10 cellular contexts compared by ENCODE assay signal in the genomic region with DNA sequence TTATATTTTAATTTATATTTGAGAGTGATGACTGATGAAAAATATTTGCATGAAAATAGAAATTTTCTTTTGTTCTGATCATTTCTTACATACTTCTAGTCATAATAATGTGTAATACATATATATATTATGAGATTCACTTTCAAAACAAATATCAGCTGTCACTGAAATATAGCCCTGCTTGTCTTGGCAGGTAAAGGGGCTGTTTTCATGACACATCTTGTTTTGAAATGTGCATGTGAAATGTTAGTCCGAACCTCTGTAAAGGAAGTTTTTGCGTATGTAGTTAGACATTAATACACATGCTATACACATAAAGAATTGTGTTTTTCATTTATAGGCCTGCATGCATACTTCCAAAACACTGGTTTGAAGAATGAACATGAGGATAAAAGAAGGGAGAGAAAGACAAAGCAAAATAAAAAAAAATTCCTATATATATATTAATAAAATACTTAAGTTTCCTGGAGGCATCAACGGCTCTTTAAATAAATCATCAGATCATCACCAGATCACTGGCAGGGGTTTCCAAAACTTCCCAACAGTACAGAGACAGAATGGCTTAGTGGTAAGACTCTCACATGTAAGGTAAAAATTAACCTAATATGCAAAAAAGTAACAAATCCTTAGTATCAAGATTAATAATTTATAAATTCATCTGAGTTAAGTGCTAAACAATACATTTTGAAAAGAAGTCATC.
DNase-seq lines count a peak whose midpoint lies in the region; ATAC-seq and TF ChIP-seq lines count a peak whose summit lies in the region.
"Had no signal": no experiment of that assay in that cellular context is flagged by ENCODE, and none has a peak within 500 bp of the region (broad histone marks: within the 10 kb centered on the region; RNA-seq: fewer than 3 reads in every experiment).

No MANE protein-coding gene starts in this region.

- no peaks in the 10 kb centered on the region for H3K9me2 ChIP-seq in PC-9 (ENCODE audit: insufficient read depth)

- H3K9me3 ChIP-seq in PC-9 (ENCODE audit: insufficient read depth, low read depth), result no peaks in the 10 kb centered on the region
- H3K9me3 ChIP-seq: colonic mucosa had no signal

- no peaks in the 10 kb centered on the region for H3K27me3 Mint-ChIP-seq in T-helper 2 cell treated with Interferon-gamma antibody and Interleukin-4, amounts not matched to agents 5 μg/mL and 100 μg/mL, for 36 hours (ENCODE audit: low read depth)
- H3K27me3 Mint-ChIP-seq in naive thymus-derived CD8-positive, alpha-beta T cell, result no peaks in the 10 kb centered on the region

- H3K27ac Mint-ChIP-seq in T-helper 2 cell treated with Interferon-gamma antibody and Interleukin-4, amounts not matched to agents 5 μg/mL and 100 μg/mL, for 36 hours, result peak overlapping the region; percentile 86
- H3K27ac Mint-ChIP-seq in naive thymus-derived CD8-positive, alpha-beta T cell, result peak overlapping the region; percentile 86 to 98 (median 94)

- peak overlapping the region; percentile 70 for H3K4me3 Mint-ChIP-seq in T-helper 2 cell treated with Interferon-gamma antibody and Interleukin-4, amounts not matched to agents 5 μg/mL and 100 μg/mL, for 36 hours
- H3K4me3 Mint-ChIP-seq in naive thymus-derived CD8-positive, alpha-beta T cell, result peak overlapping the region; percentile 69 to 91 (median 82)

- H3K4me1 ChIP-seq in PC-9 (replicated peaks; ENCODE audit: insufficient read depth), result no peaks in the 10 kb centered on the region
- H3K4me1 ChIP-seq: colonic mucosa had no signal

- peaks cover 50% of the 10 kb centered on the region for H3K4me1 Mint-ChIP-seq in T-helper 2 cell treated with Interferon-gamma antibody and Interleukin-4, amounts not matched to agents 5 μg/mL and 100 μg/mL, for 36 hours (ENCODE audit: low read depth)
- peaks cover 7 to 34% (median 26%) of the 10 kb centered on the region in 4 donors for H3K4me1 Mint-ChIP-seq in naive thymus-derived CD8-positive, alpha-beta T cell

- intact Hi-C loops in PC-9 (cut with micrococcal nuclease; ENCODE audit: unreplicated experiment), result no loop called here

- ATAC-seq in GM21825 (IDR thresholded peaks at IDR 0.05; ENCODE audit: unreplicated experiment) (peak; percentile 42), HG03460 (IDR thresholded peaks at IDR 0.05; ENCODE audit: unreplicated experiment) (peak; percentile 44)
- ATAC-seq in naive thymus-derived CD8-positive, alpha-beta T cell, result peak; percentile 14 to 17

- H3K4me3 ChIP-seq in PC-9, result no peak overlapping the region
- H3K4me3 ChIP-seq: colonic mucosa had no signal

- no peaks in the 10 kb centered on the region for H4K20me1 ChIP-seq in PC-9 (ENCODE audit: insufficient read depth)

- H3K4me2 ChIP-seq in PC-9, result no peak overlapping the region

- CTCF ChIA-PET in RWPE1 (lab: Yijun Ruan, JAX) (interaction anchor here (1.0 kb wide), 1 partner anchor 517 kb away, joined by 3 read pairs; no protein-coding TSS in a partner anchor), PC-9 (lab: Charles Lee) (no interaction called here)

- DNase-seq in T-helper 2 cell treated with Interferon-gamma antibody and Interleukin-4, amounts not matched to agents 5 μg/mL and 100 μg/mL, for 36 hours (ENCODE audit: low spot score), result no peak
- DNase-seq in T-helper 2 cell (no peak), NCI-H526 (lab: John Stamatoyannopoulos, UW) (no peak), RWPE1 (ENCODE audit: low spot score) (no peak), PC-9 (no peak)
- no peak for DNase-seq in naive thymus-derived CD8-positive, alpha-beta T cell
- DNase-seq: colonic mucosa, IMR-90 had no signal

- no peaks in the 10 kb centered on the region for H3F3A ChIP-seq in PC-9 (ENCODE audit: insufficient read depth, low read depth)

- TF ChIP-seq CTCF in RWPE1 (conservative IDR thresholded peaks at IDR 0.05; ENCODE audit: low read depth) (no peak), PC-9 (conservative IDR thresholded peaks at IDR 0.05) (no peak)

- H2AFZ ChIP-seq in PC-9, result no peak overlapping the region

- H3K79me2 ChIP-seq in PC-9 (ENCODE audit: low read depth), result no peaks in the 10 kb centered on the region

- no TSS peak for BruUV-seq in PC-9 (replicated peaks; lab: Mats Ljungman, UMichigan)

- H3K36me3 Mint-ChIP-seq in T-helper 2 cell treated with Interferon-gamma antibody and Interleukin-4, amounts not matched to agents 5 μg/mL and 100 μg/mL, for 36 hours (ENCODE audit: low read depth), result peaks cover 55% of the 10 kb centered on the region
- peaks cover 0 to 36% (median 17%) of the 10 kb centered on the region in 3 donors for H3K36me3 Mint-ChIP-seq in naive thymus-derived CD8-positive, alpha-beta T cell

- POLR2A ChIA-PET in naive thymus-derived CD8-positive, alpha-beta T cell (lab: Charles Lee), result no interaction called here
- POLR2A ChIA-PET in RWPE1 (lab: Yijun Ruan, JAX; ENCODE audit: low non-redundant PET), result no interaction called here
- POLR2A ChIA-PET in PC-9 (lab: Charles Lee; ENCODE audit: unreplicated experiment), result no interaction called here

- H3K36me3 ChIP-seq in PC-9 (ENCODE audit: low read depth), result 0 out of 2 replicates have a peak, but pooled peaks cover 2% of the 10 kb centered on the region

- no peaks in the 10 kb centered on the region for H3K27me3 ChIP-seq in PC-9 (ENCODE audit: insufficient read depth, low read depth)
- H3K27me3 ChIP-seq: colonic mucosa had no signal

- H3K27ac ChIP-seq in RWPE1 (no peak overlapping the region), PC-9 (no peak overlapping the region)

- H3K9me3 Mint-ChIP-seq in T-helper 2 cell treated with Interferon-gamma antibody and Interleukin-4, amounts not matched to agents 5 μg/mL and 100 μg/mL, for 36 hours, result no peaks in the 10 kb centered on the region
- H3K9me3 Mint-ChIP-seq in naive thymus-derived CD8-positive, alpha-beta T cell, result no peaks in the 10 kb centered on the region
